8 cellular contexts compared by ENCODE assay signal in genomic region chr19:48637948-48638830, GRCh38. TPM values are rescaled to one million over a fixed set of nuclear protein-coding genes. Genes with fewer than 3 reads are reported as not detected.
DNase-seq lines count a peak whose midpoint lies in the region; ATAC-seq and TF ChIP-seq lines count a peak whose summit lies in the region.

No MANE protein-coding gene starts in this region.

- H3K79me2 ChIP-seq in GM23248 (ENCODE audit: insufficient read depth) (no peaks in the 10 kb centered on the region), Loucy (ENCODE audit: insufficient read depth, low read length) (peaks cover 27% of the 10 kb centered on the region)

- peak; percentile 80 for DNase-seq in DMS53 treated with DMSO at 0.1 percent for 48 hours (lab: John Stamatoyannopoulos, UW; ENCODE audit: unreplicated experiment)
- DNase-seq in GM23248, result peak; percentile 94
- DNase-seq in SHP77 treated with DMSO at 0.1 percent for 48 hours (lab: John Stamatoyannopoulos, UW), result peak; percentile 50
- DNase-seq in activated naive CD4-positive, alpha-beta T cell (lab: John Stamatoyannopoulos, UW), result peak; percentile 49 to 78 (median 68)
- peak in 1 of 2 donors; percentile 81 for DNase-seq in foreskin keratinocyte

- H3K36me3 ChIP-seq in GM23248 (ENCODE audit: low read depth) (no peaks in the 10 kb centered on the region), Loucy (ENCODE audit: insufficient read depth, low read length) (no peaks in the 10 kb centered on the region), neuron (ENCODE audit: insufficient read depth, low read length) (no peaks in the 10 kb centered on the region), thymus (ENCODE audit: control insufficient read depth, insufficient read depth) (peaks cover under 1% of the 10 kb centered on the region)

- WGBS in GM23248 (ENCODE audit: low coverage in 1 of 2, low lambda C conversion rate in 2 of 2, missing lambda C conversion rate in 2 of 2), 2 experiments, result 8 to 10% methylated on average over 22 to 29 of the region's 29 CpGs
- whole genome bisulfite sequencing in thymus, result 6% methylated on average over 29 of the region's 29 CpGs

- no peaks in the 10 kb centered on the region for H3K27me3 ChIP-seq in GM23248 (replicated peaks; ENCODE audit: insufficient read depth)
- no peaks in the 10 kb centered on the region for H3K27me3 ChIP-seq in Loucy (ENCODE audit: insufficient read depth, low read length, poor library complexity, severe bottlenecking)
- no peaks in the 10 kb centered on the region for H3K27me3 ChIP-seq in foreskin keratinocyte
- H3K27me3 ChIP-seq in neuron (ENCODE audit: insufficient read depth, low read length), result no peaks in the 10 kb centered on the region
- no peaks in the 10 kb centered on the region for H3K27me3 ChIP-seq in thymus (ENCODE audit: control insufficient read depth, insufficient read depth)

- H3K9ac ChIP-seq in GM23248, result peak overlapping the region; percentile 92
- peak overlapping the region; percentile 86 for H3K9ac ChIP-seq in Loucy (ENCODE audit: low read depth, low read length, poor library complexity, severe bottlenecking)

- TF ChIP-seq CTCF in Loucy (conservative IDR thresholded peaks at IDR 0.05; ENCODE audit: low read length) (peak; percentile 49), foreskin keratinocyte (conservative IDR thresholded peaks at IDR 0.05) (peak; percentile 2)

- H3F3A ChIP-seq in GM23248 (ENCODE audit: insufficient read depth), result peaks cover 18% of the 10 kb centered on the region; the same call in 1 of the 2 replicates
- peaks cover 3% of the 10 kb centered on the region for H3F3A ChIP-seq in Loucy (ENCODE audit: low read depth)

- in situ Hi-C loops in GM23248 (cut with MboI), result no loop called here

- H3K27ac ChIP-seq in GM23248 (peak overlapping the region; percentile 87), foreskin keratinocyte (peak overlapping the region; percentile 75), thymus (ENCODE audit: low read depth) (peak overlapping the region; percentile 91)

- peak overlapping the region; percentile 86 for H3K4me2 ChIP-seq in GM23248 (ENCODE audit: unreplicated experiment)
- H3K4me2 ChIP-seq in Loucy (ENCODE audit: low read depth, low read length, poor library complexity, severe bottlenecking), result peak overlapping the region; percentile 82

- H3K4me3 ChIP-seq in GM23248 (peak overlapping the region; percentile 71), Loucy (ENCODE audit: low read length, poor library complexity, severe bottlenecking) (peak overlapping the region; percentile 80), neuron (ENCODE audit: low read length) (peak overlapping the region; percentile 55), thymus (ENCODE audit: low read length) (peak overlapping the region; percentile 58)

- no peaks in the 10 kb centered on the region for H3K9me2 ChIP-seq in GM23248 (ENCODE audit: insufficient read depth)
- no peaks in the 10 kb centered on the region for H3K9me2 ChIP-seq in Loucy (replicated peaks; ENCODE audit: low read depth, low read length)

- H3K4me1 ChIP-seq in GM23248 (ENCODE audit: insufficient read depth) (peaks cover 29% of the 10 kb centered on the region), Loucy (ENCODE audit: insufficient read depth, low read length, poor library complexity, severe bottlenecking) (peaks cover 34% of the 10 kb centered on the region), foreskin keratinocyte (peaks cover 19% of the 10 kb centered on the region), neuron (ENCODE audit: insufficient read depth, low read length) (peaks cover 36% of the 10 kb centered on the region), thymus (ENCODE audit: control insufficient read depth, insufficient read depth, low read length) (peaks cover 23% of the 10 kb centered on the region)

- H3K9me3 ChIP-seq in GM23248 (ENCODE audit: low read depth) (no peaks in the 10 kb centered on the region), Loucy (ENCODE audit: insufficient read depth, low read depth, low read length) (no peaks in the 10 kb centered on the region), neuron (ENCODE audit: low read length) (no peaks in the 10 kb centered on the region), thymus (ENCODE audit: control insufficient read depth) (no peaks in the 10 kb centered on the region)

- peak; percentile 33 for ATAC-seq in foreskin keratinocyte

- H2AFZ ChIP-seq in GM23248 (peak overlapping the region; percentile 80), Loucy (ENCODE audit: low read length) (peak overlapping the region; percentile 84), neuron (ENCODE audit: low read depth, low read length) (peak overlapping the region; percentile 62)

- H4K20me1 ChIP-seq in GM23248 (ENCODE audit: insufficient read depth), result no peaks in the 10 kb centered on the region
- H4K20me1 ChIP-seq in Loucy (ENCODE audit: insufficient read depth, low read length, poor library complexity, severe bottlenecking), result peaks cover 4% of the 10 kb centered on the region

RNA-seq across cellular contexts. Expression of gene DBP, which starts 1.0 kb away (rescaled TPM):
- 5.9 and 6.7 TPM in 2 replicates for total RNA-seq in GM23248 (2014; rRNA removed; shearing (Covaris generic))
- polyA plus RNA-seq in GM23248 (2016; fragmentation: Nextera tagmentation; extraction: Ambion mirVana) (3.3 and 3.7 TPM in 2 replicates), foreskin keratinocyte (4.6 and 6.2 TPM in 2 replicates), thymus (21.2 TPM)
- total RNA-seq in foreskin keratinocyte, result 3.0 and 3.7 TPM in 2 replicates

RNA-seq across cellular contexts. Expression of gene CA11, which starts 7.8 kb away (rescaled TPM):
- 1.1 and 1.6 TPM in 2 replicates for total RNA-seq in GM23248 (2014; rRNA removed; shearing (Covaris generic))
- polyA plus RNA-seq in GM23248 (2016; fragmentation: Nextera tagmentation; extraction: Ambion mirVana) (2.7 and 3.5 TPM in 2 replicates), foreskin keratinocyte (6.7 and 9.0 TPM in 2 replicates), thymus (15.3 TPM)
- total RNA-seq in foreskin keratinocyte, result 3.9 and 4.9 TPM in 2 replicates

RNA-seq across cellular contexts. Expression of gene SPHK2, which starts 18.9 kb away (rescaled TPM):
- total RNA-seq in GM23248 (2014; rRNA removed; shearing (Covaris generic)), result 5.2 and 7.2 TPM in 2 replicates
- 9.9 and 11.4 TPM in 2 replicates for polyA plus RNA-seq in GM23248 (2016; fragmentation: Nextera tagmentation; extraction: Ambion mirVana)
- total RNA-seq in foreskin keratinocyte, result 6.9 and 8.8 TPM in 2 replicates
- 7.7 and 9.6 TPM in 2 replicates for polyA plus RNA-seq in foreskin keratinocyte
- 13.4 TPM for polyA plus RNA-seq in thymus

RNA-seq across cellular contexts. Expression of gene RPL18, which starts 19.2 kb away (rescaled TPM):
- total RNA-seq in GM23248 (2014; rRNA removed; shearing (Covaris generic)), result 1,266 and 1,345 TPM in 2 replicates
- polyA plus RNA-seq in GM23248 (2016; fragmentation: Nextera tagmentation; extraction: Ambion mirVana) (659 and 663 TPM in 2 replicates), foreskin keratinocyte (2,287 and 2,314 TPM in 2 replicates), thymus (2,606 TPM)
- 1,924 and 1,965 TPM in 2 replicates for total RNA-seq in foreskin keratinocyte

RNA-seq across cellular contexts. Expression of gene FAM83E, which starts 23.3 kb away (rescaled TPM):
- not detected in 2 replicates for total RNA-seq in GM23248 (2014; rRNA removed; shearing (Covaris generic))
- not detected in 2 replicates for polyA plus RNA-seq in GM23248 (2016; fragmentation: Nextera tagmentation; extraction: Ambion mirVana)
- 0.48 and 0.67 TPM in 2 replicates for total RNA-seq in foreskin keratinocyte
- 0.12 and 0.24 TPM in 2 replicates for polyA plus RNA-seq in foreskin keratinocyte
- polyA plus RNA-seq in thymus, result 2.2 TPM
